ENCODE assay signal across 31 cellular contexts in genomic region chr10:74983383-74983782, GRCh38.
DNase-seq lines count a peak whose midpoint lies in the region; ATAC-seq and TF ChIP-seq lines count a peak whose summit lies in the region.
"Had no signal": no experiment of that assay in that cellular context is flagged by ENCODE, and none has a peak within 500 bp of the region (broad histone marks: within the 10 kb centered on the region; RNA-seq: fewer than 3 reads in every experiment).

No MANE protein-coding gene starts in this region.

- no peak overlapping the region for H3K14ac ChIP-seq in neuronal stem cell (ENCODE audit: low read length)

- H3K4me3 ChIP-seq in right atrium auricular region, result no peak overlapping the region
- no peak overlapping the region for H3K4me3 ChIP-seq in body of pancreas
- H3K4me3 ChIP-seq in neuronal stem cell (ENCODE audit: low read length in 2 of 2), result peak overlapping the region in 1 of 2 donors; percentile 61
- H3K4me3 ChIP-seq: adrenal gland, MG63, PC-9, tibial nerve had no signal

- no peak overlapping the region for H2AK5ac ChIP-seq in neuronal stem cell (ENCODE audit: low read depth, low read length)

- H3K18ac ChIP-seq in neuronal stem cell (ENCODE audit: low read length), result peak overlapping the region; percentile 89

- TF ChIP-seq POLR2A in body of pancreas (IDR thresholded peaks at IDR 0.05), result no peak

- no peak overlapping the region for H2BK15ac ChIP-seq in neuronal stem cell (ENCODE audit: low read length)

- no peak overlapping the region for H2AFZ ChIP-seq in neuronal stem cell (ENCODE audit: low read length)
- H2AFZ ChIP-seq: parathyroid adenoma, PC-9 had no signal

- H3K9me3 ChIP-seq in right atrium auricular region (no peaks in the 10 kb centered on the region), body of pancreas (no peaks in the 10 kb centered on the region), neuronal stem cell (replicated peaks in 1 of 2; ENCODE audit: control insufficient read depth in 2 of 2, insufficient read depth in 1 of 2, low read depth in 1 of 2, low read length in 2 of 2) (no peaks in the 10 kb centered on the region)
- H3K9me3 ChIP-seq: adrenal gland, Caco-2, MG63, tibial nerve had no signal

- TF ChIP-seq CTCF in right atrium auricular region (IDR thresholded peaks at IDR 0.05) (no peak), body of pancreas (IDR thresholded peaks at IDR 0.05) (no peak)

- H3K4me2 ChIP-seq in neuronal stem cell (ENCODE audit: insufficient read depth, low read length, poor library complexity, severe bottlenecking), result no peak overlapping the region
- H3K4me2 ChIP-seq: PC-9 had no signal

- no peak overlapping the region for H3K4ac ChIP-seq in neuronal stem cell (ENCODE audit: low read length)

- DNase-seq in Right ventricle myocardium inferior (ENCODE audit: missing footprints) (no peak), right atrium auricular region (ENCODE audit: low spot score) (no peak), body of pancreas (peak in 2 of 4 donors; percentile 18 to 40), neuronal stem cell (ENCODE audit: low spot score) (no peak), SKM-1 treated with dmso at 0.1 percent for 144 hours (lab: John Stamatoyannopoulos, UW; ENCODE audit: unreplicated experiment) (no peak), NCI-H748 (lab: John Stamatoyannopoulos, UW; ENCODE audit: unreplicated experiment) (no peak)
- DNase-seq: 8988T; activated CD4-positive, alpha-beta T cell treated with anti-CD3 and anti-CD28 coated beads, Interleukin-2, amount 50 U/mL, for 48 hours; activated naive CD4-positive, alpha-beta T cell treated with anti-CD3 and anti-CD28 coated beads for 36 hours; adrenal gland; Caco-2; DMS79; immature natural killer cell; left colon; MG63; NCI-H1105 treated with DMSO at 0.1 percent for 48 hours; NCI-H187 treated with DMSO at 0.1 percent for 48 hours; NCI-H2171 treated with DMSO at 0.1 percent for 48 hours; NCI-H524 treated with DMSO at 0.1 percent for 48 hours; PC-9; right cardiac atrium; Right ventricle myocardium superior; stimulated activated CD4-positive, alpha-beta T cell treated with anti-CD3 and anti-CD28 coated beads, Interleukin-12 subunit alpha, Interleukin-12 subunit beta, amount 100 ng/mL, for 4 hours; stimulated activated CD4-positive, alpha-beta T cell treated with anti-CD3 and anti-CD28 coated beads, Interleukin-2, amount 100 ng/mL, for 48 hours; T-helper 2 cell had no signal

- no peaks in the 10 kb centered on the region for H3K79me1 ChIP-seq in neuronal stem cell (ENCODE audit: low read depth, low read length)

- H4K91ac ChIP-seq in neuronal stem cell (ENCODE audit: low read depth, low read length, poor library complexity), result no peak overlapping the region

- WGBS in body of pancreas, 2 donors, result 70 to 74% methylated on average over 2 of the region's 2 CpGs
- no CpG with 5 or more reads among the region's 2 CpGs for WGBS in neuronal stem cell (ENCODE audit: extremely low coverage in 2 of 2, insufficient read length in 2 of 2, insufficient replicate concordance in 1 of 2), 2 donors

- intact Hi-C loops in Right ventricle myocardium inferior (cut with DNase I) (no loop called here), body of pancreas (cut with DNase I) (no loop called here)

- H3K27me3 ChIP-seq in right atrium auricular region (no peaks in the 10 kb centered on the region), body of pancreas (no peaks in the 10 kb centered on the region), neuronal stem cell (ENCODE audit: control insufficient read depth in 3 of 3, insufficient read depth in 3 of 3, low read depth in 1 of 3, low read length in 3 of 3) (no peaks in the 10 kb centered on the region)
- H3K27me3 ChIP-seq: adrenal gland, MG63, tibial nerve had no signal

- no peak overlapping the region for H4K8ac ChIP-seq in neuronal stem cell (ENCODE audit: low read depth, low read length)

- ATAC-seq in Right ventricle myocardium inferior, result peak; percentile 16
- peak; percentile 34 for ATAC-seq in body of pancreas
- ATAC-seq in HG03457 (IDR thresholded peaks at IDR 0.05; ENCODE audit: unreplicated experiment), result no peak
- no peak for ATAC-seq in HG03139 (IDR thresholded peaks at IDR 0.05; ENCODE audit: unreplicated experiment)
- ATAC-seq: activated CD4-positive, CD25-positive, alpha-beta regulatory T cell treated with anti-CD3 and anti-CD28 coated beads, Interleukin-2, amount 50 U/mL, for 24 hours; left colon; right cardiac atrium; SK-N-SH treated with all-trans-retinoic acid at 6 μM for 48 hours had no signal

- no peak overlapping the region for H2BK5ac ChIP-seq in neuronal stem cell (ENCODE audit: low read length)

- H3K27ac ChIP-seq in right atrium auricular region (no peak overlapping the region), body of pancreas (peak overlapping the region; percentile 6 to 71 (median 59)), neuronal stem cell (replicated peaks; ENCODE audit: low read length) (no peak overlapping the region)
- H3K27ac ChIP-seq: adrenal gland, parathyroid adenoma, PC-9, tibial nerve had no signal

- H3K36me3 ChIP-seq in right atrium auricular region, result peaks cover 11% of the 10 kb centered on the region
- H3K36me3 ChIP-seq in body of pancreas (replicated peaks in 1 of 2; ENCODE audit: insufficient read depth in 1 of 2, low read depth in 2 of 2), result no peaks in the 10 kb centered on the region
- H3K36me3 ChIP-seq in neuronal stem cell (replicated peaks in 1 of 2; ENCODE audit: control insufficient read depth in 2 of 2, insufficient read depth in 2 of 2, low read length in 2 of 2), result peaks cover 3 to 56% of the 10 kb centered on the region in 2 donors

- no peak overlapping the region for H2BK120ac ChIP-seq in neuronal stem cell (ENCODE audit: low read depth, low read length)

- H3K23ac ChIP-seq in neuronal stem cell (ENCODE audit: low read depth, low read length, poor library complexity), result no peak overlapping the region

- peaks cover 0 to 13% of the 10 kb centered on the region in 2 donors for H3K4me1 ChIP-seq in right atrium auricular region
- peaks cover 32% of the 10 kb centered on the region for H3K4me1 ChIP-seq in body of pancreas
- no peaks in the 10 kb centered on the region for H3K4me1 ChIP-seq in neuronal stem cell (ENCODE audit: control insufficient read depth in 2 of 2, insufficient read depth in 1 of 2, low read depth in 1 of 2, low read length in 2 of 2)
- H3K4me1 ChIP-seq: Caco-2, parathyroid adenoma had no signal

- no peak overlapping the region for H2BK12ac ChIP-seq in neuronal stem cell (ENCODE audit: low read length)

- H3K9ac ChIP-seq in neuronal stem cell (ENCODE audit: low read depth, low read length, poor library complexity), result no peak overlapping the region
- H3K9ac ChIP-seq: parathyroid adenoma had no signal

Comparison
In these comparisons a context has a peak if more than half of its experiments do, and no peak if none do; other contexts are left out.
1. ATAC-seq: peak in Right ventricle myocardium inferior (single experiment) and body of pancreas (single experiment); none in HG03457 (single experiment) and HG03139 (single experiment).
2. H3K27ac ChIP-seq: peak in body of pancreas (4 of 4); none in right atrium auricular region (0 of 2) and neuronal stem cell (single experiment).